In genomic region chr7:7564323-7564780, GRCh38 we compare ENCODE assay signal across 11 cellular contexts. TPM values are rescaled to one million over a fixed set of nuclear protein-coding genes. Genes with fewer than 3 reads are reported as not detected.
DNase-seq lines count a peak whose midpoint lies in the region; ATAC-seq and TF ChIP-seq lines count a peak whose summit lies in the region.
"Had no signal": no experiment of that assay in that cellular context is flagged by ENCODE, and none has a peak within 500 bp of the region (broad histone marks: within the 10 kb centered on the region; RNA-seq: fewer than 3 reads in every experiment).

No MANE protein-coding gene starts in this region.

- DNase-seq in HCEC 1CT (peak; percentile 76), RWPE2 (ENCODE audit: low spot score) (no peak), COLO668 (lab: John Stamatoyannopoulos, UW; ENCODE audit: unreplicated experiment) (no peak), NCI-H510A (lab: John Stamatoyannopoulos, UW) (no peak), NCI-H1694 (lab: John Stamatoyannopoulos, UW) (no peak)
- DNase-seq in activated T-cell treated with anti-CD3 and anti-CD28 coated beads, Interleukin-2, amount 50 U/mL, for 24 hours = no peak
- DNase-seq: NCI-H2227 treated with DMSO at 0.1 percent for 48 hours, occipital lobe had no signal

- peak; percentile 66 for ATAC-seq in RWPE2 (ENCODE audit: low read depth)
- ATAC-seq in esophagus mucosa = peak; percentile 60
- ATAC-seq: WTC11 had no signal

- TF ChIP-seq CTCF in RWPE2 (IDR thresholded peaks at IDR 0.05; ENCODE audit: poor library complexity, severe bottlenecking) = no peak

- H3K36me3 Mint-ChIP-seq in activated T-cell treated with anti-CD3 and anti-CD28 coated beads, Interleukin-2, amount 50 U/mL, for 24 hours (ENCODE audit: low read depth) = peaks cover 27% of the 10 kb centered on the region

- no peaks in the 10 kb centered on the region for H3K27me3 Mint-ChIP-seq in activated T-cell treated with anti-CD3 and anti-CD28 coated beads, Interleukin-2, amount 50 U/mL, for 24 hours

- peaks cover 15% of the 10 kb centered on the region for H3K4me1 Mint-ChIP-seq in activated T-cell treated with anti-CD3 and anti-CD28 coated beads, Interleukin-2, amount 50 U/mL, for 24 hours (ENCODE audit: low read depth)

- H3K4me3 Mint-ChIP-seq in activated T-cell treated with anti-CD3 and anti-CD28 coated beads, Interleukin-2, amount 50 U/mL, for 24 hours = no peak overlapping the region
- H3K4me3 Mint-ChIP-seq: WTC11 had no signal

- no peak overlapping the region for H3K4me3 ChIP-seq in RWPE2 (ENCODE audit: severe bottlenecking)
- no peak overlapping the region for H3K4me3 ChIP-seq in skeletal muscle tissue (ENCODE audit: low read length in 3 of 3)

- H3K4me1 ChIP-seq in RWPE2 (ENCODE audit: insufficient read depth, poor library complexity, severe bottlenecking) (peaks cover 15% of the 10 kb centered on the region), skeletal muscle tissue (ENCODE audit: control insufficient read depth in 3 of 3, insufficient read depth in 3 of 3, low read length in 3 of 3) (peaks cover 18 to 38% (median 20%) of the 10 kb centered on the region in 3 donors)

- no peak overlapping the region for H3K9ac ChIP-seq in skeletal muscle tissue (ENCODE audit: low read depth in 1 of 3, low read length in 3 of 3)

- no peak overlapping the region for H3K27ac Mint-ChIP-seq in activated T-cell treated with anti-CD3 and anti-CD28 coated beads, Interleukin-2, amount 50 U/mL, for 24 hours
- H3K27ac Mint-ChIP-seq: WTC11 had no signal

- H3K36me3 ChIP-seq in RWPE2 (ENCODE audit: low read depth) (no peaks in the 10 kb centered on the region; the same call in 1 of the 2 replicates), skeletal muscle tissue (ENCODE audit: control insufficient read depth in 3 of 3, insufficient read depth in 3 of 3, low read length in 3 of 3) (peaks cover 0 to 3% (median 0%) of the 10 kb centered on the region in 3 donors)

- H3K27me3 ChIP-seq in RWPE2 (ENCODE audit: insufficient read depth, poor library complexity, severe bottlenecking) = no peaks in the 10 kb centered on the region
- no peaks in the 10 kb centered on the region for H3K27me3 ChIP-seq in skeletal muscle tissue (ENCODE audit: control insufficient read depth in 3 of 3, insufficient read depth in 3 of 3, low read length in 3 of 3)

- H3K27ac ChIP-seq in RWPE2 (ENCODE audit: poor library complexity, severe bottlenecking) = no peak overlapping the region
- H3K27ac ChIP-seq in skeletal muscle tissue (ENCODE audit: low read depth, low read length) = peak overlapping the region; percentile 55

- no peaks in the 10 kb centered on the region for H3K9me3 ChIP-seq in RWPE2 (ENCODE audit: severe bottlenecking)
- H3K9me3 ChIP-seq in skeletal muscle tissue (ENCODE audit: control insufficient read depth in 3 of 3, low read length in 3 of 3) = no peaks in the 10 kb centered on the region

- H3K9me3 Mint-ChIP-seq in activated T-cell treated with anti-CD3 and anti-CD28 coated beads, Interleukin-2, amount 50 U/mL, for 24 hours = peaks cover 9% of the 10 kb centered on the region

RNA-seq across cellular contexts. Expression of gene MIOS, which starts 2.3 kb away (rescaled TPM):
- total RNA-seq in esophagus mucosa (36.2 TPM), skeletal muscle tissue (35.5 TPM)

RNA-seq across cellular contexts. Expression of gene COL28A1, which starts 28.7 kb away (rescaled TPM):
- total RNA-seq in esophagus mucosa = 0.16 TPM
- 2.1 TPM for total RNA-seq in skeletal muscle tissue
